Comparison of ENCODE assay signal across 1 cellular context in genomic region chr22:25134451-25134850, GRCh38.
TF ChIP-seq lines count a peak whose summit lies in the region.

No MANE protein-coding gene starts in this region.

TF ChIP-seq in endothelial cell of umbilical vein, 7 proteins besides CTCF, POLR2A, EP300 and RAD21 (continued from another document):
- TF ChIP-seq GATA2 (IDR thresholded peaks at IDR 0.05; ENCODE audit: insufficient read depth, insufficient read length, low read depth, low read length) (no peak), MAX (IDR thresholded peaks at IDR 0.05; ENCODE audit: insufficient read depth, insufficient read length) (no peak), POLR2AphosphoS5 (IDR thresholded peaks at IDR 0.05; ENCODE audit: insufficient read depth, low read depth, low read length) (no peak), MYC (IDR thresholded peaks at IDR 0.05; ENCODE audit: low read depth, low read length) (no peak), JUN (IDR thresholded peaks at IDR 0.05; ENCODE audit: borderline replicate concordance, insufficient read depth, insufficient read length, low read depth) (no peak)
